8 cellular contexts compared by ENCODE assay signal in the genomic region with DNA sequence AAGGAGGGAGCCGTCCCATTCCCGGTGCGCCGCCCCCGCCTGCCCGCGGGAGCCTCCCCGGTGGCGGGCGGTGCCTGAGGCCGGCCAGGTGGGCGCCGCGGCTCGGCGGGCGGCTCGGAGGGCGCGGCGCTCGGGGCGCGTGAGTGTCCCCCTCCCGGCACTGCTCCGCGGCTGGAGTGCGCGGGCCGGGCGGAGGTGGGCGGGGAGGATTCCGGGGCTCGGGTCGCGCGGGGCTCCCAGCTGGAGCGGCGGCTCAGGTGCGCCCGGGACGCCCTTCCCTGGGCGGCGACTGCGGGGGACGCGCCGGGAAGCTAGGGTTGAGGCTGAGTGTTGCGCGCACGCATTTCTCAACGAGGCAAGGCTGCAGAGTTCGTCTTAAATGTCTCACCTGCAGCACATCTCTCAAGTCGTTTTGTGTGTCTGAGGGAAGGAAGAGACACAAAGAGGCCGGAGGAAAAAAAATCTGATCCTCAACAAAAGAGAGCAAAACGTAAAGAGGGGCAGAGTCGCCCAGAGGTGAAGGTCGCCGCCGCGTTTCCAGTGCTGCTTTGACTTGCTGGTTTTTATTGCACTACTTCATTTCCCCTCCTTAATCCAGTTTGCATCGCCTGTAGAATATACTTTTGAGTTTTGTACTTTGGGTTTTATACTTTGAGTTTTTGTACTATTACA.
A peak's percentile ranks its signal among the peaks of the same experiment; 100 is the strongest.
DNase-seq lines count a peak whose midpoint lies in the region; ATAC-seq and TF ChIP-seq lines count a peak whose summit lies in the region.

No MANE protein-coding gene starts in this region.

- TF ChIP-seq CTCF in CD4-positive, alpha-beta T cell (IDR thresholded peaks at IDR 0.05): no peak
- no peak for TF ChIP-seq CTCF in neural progenitor cell (IDR thresholded peaks at IDR 0.05)

- H3K36me3 ChIP-seq in neural progenitor cell: no peaks in the 10 kb centered on the region

- CTCF ChIA-PET in CD4-positive, alpha-beta T cell (lab: Charles Lee): no interaction called here

- no peak overlapping the region for H3K27ac ChIP-seq in CD4-positive, alpha-beta T cell (ENCODE audit: low read depth, low read length)
- peak overlapping the region; percentile 22 for H3K27ac ChIP-seq in epithelial cell of prostate
- no peak overlapping the region for H3K27ac ChIP-seq in neural progenitor cell

- peaks cover 12% of the 10 kb centered on the region for H3K4me1 Mint-ChIP-seq in CD4-positive, alpha-beta T cell (ENCODE audit: low read depth)
- peaks cover 27% of the 10 kb centered on the region for H3K4me1 Mint-ChIP-seq in neural progenitor cell

- intact Hi-C loops in CD4-positive, alpha-beta T cell (cut with DNase I, micrococcal nuclease): no loop called here

- peaks cover 19% of the 10 kb centered on the region for H4K20me1 ChIP-seq in neural progenitor cell (ENCODE audit: low read depth)

- POLR2A ChIA-PET in CD4-positive, alpha-beta T cell (lab: Charles Lee): no interaction called here

- H3K9me3 ChIP-seq in CD4-positive, alpha-beta T cell (ENCODE audit: control insufficient read depth, low read length): peaks cover 4% of the 10 kb centered on the region
- no peaks in the 10 kb centered on the region for H3K9me3 ChIP-seq in neural progenitor cell (ENCODE audit: low read depth)

- peak overlapping the region; percentile 81 for H3K4me3 Mint-ChIP-seq in CD4-positive, alpha-beta T cell
- peak overlapping the region; percentile 87 for H3K4me3 Mint-ChIP-seq in neural progenitor cell

- H3K27ac Mint-ChIP-seq in CD4-positive, alpha-beta T cell: no peak overlapping the region
- no peak overlapping the region for H3K27ac Mint-ChIP-seq in neural progenitor cell

- peak overlapping the region; percentile 52 for H3K4me3 ChIP-seq in neural progenitor cell

- DNase-seq in CD4-positive, alpha-beta T cell: no peak
- peak; percentile 20 for DNase-seq in NCI-H69 (lab: John Stamatoyannopoulos, UW)
- no peak for DNase-seq in epithelial cell of prostate (ENCODE audit: low read depth, low spot score)
- DNase-seq in neural progenitor cell (ENCODE audit: low spot score): peak; percentile 42
- DNase-seq in NOMO-1 treated with DMSO at 0.1 percent for 48 hours (lab: John Stamatoyannopoulos, UW; ENCODE audit: unreplicated experiment): no peak
- DNase-seq in NCI-H128 (lab: John Stamatoyannopoulos, UW; ENCODE audit: unreplicated experiment): no peak
- DNase-seq in NCI-H1930 (lab: John Stamatoyannopoulos, UW): no peak
- no peak for DNase-seq in midbrain (lab: John Stamatoyannopoulos, UW)

- H3K9ac ChIP-seq in neural progenitor cell: no peak overlapping the region

- peaks cover 81% of the 10 kb centered on the region for H3K27me3 Mint-ChIP-seq in CD4-positive, alpha-beta T cell
- peaks cover 44% of the 10 kb centered on the region for H3K27me3 Mint-ChIP-seq in neural progenitor cell (ENCODE audit: insufficient read depth, low read depth)

- H3K9me3 Mint-ChIP-seq in CD4-positive, alpha-beta T cell: peaks cover 6% of the 10 kb centered on the region
- peaks cover 20% of the 10 kb centered on the region for H3K9me3 Mint-ChIP-seq in neural progenitor cell

- no peaks in the 10 kb centered on the region for H3K36me3 Mint-ChIP-seq in CD4-positive, alpha-beta T cell (ENCODE audit: low read depth)
- H3K36me3 Mint-ChIP-seq in neural progenitor cell: peaks cover 5% of the 10 kb centered on the region

- no peak for ATAC-seq in CD4-positive, alpha-beta T cell (ENCODE audit: poor library complexity)

- peaks cover 8% of the 10 kb centered on the region for H3F3A ChIP-seq in neural progenitor cell (ENCODE audit: low read depth)

- no peak overlapping the region for H2AFZ ChIP-seq in neural progenitor cell (replicated peaks)

- H3K27me3 ChIP-seq in CD4-positive, alpha-beta T cell (ENCODE audit: control insufficient read depth, insufficient read depth, low read length): peaks cover 58% of the 10 kb centered on the region
- H3K27me3 ChIP-seq in neural progenitor cell: peaks cover 82% of the 10 kb centered on the region

- peaks cover 9% of the 10 kb centered on the region for H3K4me1 ChIP-seq in neural progenitor cell

- H3K79me2 ChIP-seq in neural progenitor cell (ENCODE audit: low read depth): no peaks in the 10 kb centered on the region

- peak overlapping the region; percentile 83 for H3K4me2 ChIP-seq in neural progenitor cell

Comparison
In these comparisons a context has a peak if more than half of its experiments do, and no peak if none do; other contexts are left out.
1. DNase-seq: peak in NCI-H69 (single experiment) and neural progenitor cell (single experiment); none in CD4-positive, alpha-beta T cell (0 of 10), epithelial cell of prostate (single experiment), NOMO-1 treated with DMSO at 0.1 percent for 48 hours (single experiment), NCI-H128 (single experiment), NCI-H1930 (0 of 2) and midbrain (single experiment).